Comparison of ENCODE assay signal across 8 cellular contexts in genomic region chr12:23950011-23950774, GRCh38. TPM values are rescaled to one million over a fixed set of nuclear protein-coding genes. Genes with fewer than 3 reads are reported as not detected.
A peak's percentile ranks its signal among the peaks of the same experiment; 100 is the strongest.
DNase-seq lines count a peak whose midpoint lies in the region; ATAC-seq and TF ChIP-seq lines count a peak whose summit lies in the region.

No MANE protein-coding gene starts in this region.

- no peaks in the 10 kb centered on the region for H3K4me1 ChIP-seq in prostate gland (replicated peaks)

- peak; percentile 54 to 73 for ATAC-seq in left cardiac atrium
- no peak for ATAC-seq in esophagus mucosa

- WGBS in prostate gland: 2% methylated on average over 20 of the region's 20 CpGs

- no peaks in the 10 kb centered on the region for H3K9me3 ChIP-seq in prostate gland

- no peak overlapping the region for H3K27ac ChIP-seq in prostate gland

- no peaks in the 10 kb centered on the region for H3K36me3 ChIP-seq in prostate gland

- in situ Hi-C loops in G401 (cut with HindIII; ENCODE audit: low sequenced_read_pairs): no loop called here

- intact Hi-C loops in left cardiac atrium (cut with DNase I): no loop called here
- intact Hi-C loops in prostate gland (cut with DNase I): no loop called here

- H3K4me3 ChIP-seq in GM08714 (ENCODE audit: low read length): peak overlapping the region; percentile 65
- H3K4me3 ChIP-seq in prostate gland: peak overlapping the region; percentile 12 to 15

- no peaks in the 10 kb centered on the region for H3K27me3 ChIP-seq in prostate gland (replicated peaks; ENCODE audit: insufficient read depth)

- TF ChIP-seq CTCF in prostate gland (IDR thresholded peaks at IDR 0.05): no peak

- DNase-seq in SW480 (ENCODE audit: low spot score) (peak; percentile 57), left cardiac atrium (peak; percentile 26), prostate gland (ENCODE audit: low spot score) (no peak), COR-L47 (lab: John Stamatoyannopoulos, UW) (no peak), G401 (ENCODE audit: low spot score) (no peak)
- no peak for DNase-seq in activated CD8-positive, alpha-beta memory T cell treated with anti-CD3 and anti-CD28 coated beads for 24 hours

- no peak for TF ChIP-seq POLR2A in prostate gland (IDR thresholded peaks at IDR 0.05)

RNA-seq across cellular contexts. Expression of gene SOX5, which starts 0.7 kb away (rescaled TPM):
- 10 to 100 TPM in 1 of 2 donors, 1 to 10 TPM in 1; 7.6 to 13.2 TPM for total RNA-seq in left cardiac atrium
- total RNA-seq in prostate gland: 1 to 10 TPM; 3.7 to 7.8 TPM
- 0.48 TPM for total RNA-seq in esophagus mucosa
- total RNA-seq in G401 (2014; rRNA removed; shearing (Covaris generic)): not detected in 2 replicates

Comparison
In these comparisons a context has a peak if more than half of its experiments do, and no peak if none do; other contexts are left out.
1. DNase-seq: peak in SW480 (single experiment) and left cardiac atrium (single experiment); none in prostate gland (single experiment), activated CD8-positive, alpha-beta memory T cell treated with anti-CD3 and anti-CD28 coated beads for 24 hours (single experiment), COR-L47 (single experiment) and G401 (single experiment).